Comparison of ENCODE assay signal across 14 cellular contexts in genomic region chr4:130029442-130029841, GRCh38.
"Had no signal": no experiment of that assay in that cellular context is flagged by ENCODE, and none has a peak within 500 bp of the region (broad histone marks: within the 10 kb centered on the region; RNA-seq: fewer than 3 reads in every experiment).

No MANE protein-coding gene starts in this region.

- H3K36me3 ChIP-seq: ascending aorta, right lobe of liver had no signal

- H3K27me3 ChIP-seq: ascending aorta, right lobe of liver had no signal

- H3K4me3 ChIP-seq: ascending aorta, right lobe of liver had no signal

- H3K4me1 ChIP-seq: ascending aorta, parathyroid adenoma, right lobe of liver had no signal

- H3K27ac ChIP-seq: ascending aorta, parathyroid adenoma, right lobe of liver, VCaP had no signal

- DNase-seq: activated CD4-positive, alpha-beta T cell treated with anti-CD3 and anti-CD28 coated beads for 1 hour; activated effector memory CD4-positive, alpha-beta T cell treated with anti-CD3 and anti-CD28 coated beads, Interleukin-2, amount 50 U/mL, for 16 hours; activated naive CD4-positive, alpha-beta T cell treated with anti-CD3 and anti-CD28 coated beads, Interleukin-2, amount 50 U/mL, for 16 hours; activated T-cell treated with anti-CD3 and anti-CD28 coated beads, Interleukin-2, amount 50 U/mL, for 72 hours; cortex of kidney; naive thymus-derived CD8-positive, alpha-beta T cell; right lobe of liver; small intestine; stimulated activated CD4-positive, alpha-beta T cell treated with anti-CD3 and anti-CD28 coated beads, Interleukin-4, amount 100 ng/mL, for 1 hour; stimulated activated naive CD8-positive, alpha-beta T cell treated with anti-CD3 and anti-CD28 coated beads, Interleukin-15, amount 100 ng/mL, for 72 hours; trophoblast cell had no signal

- H3K9me3 ChIP-seq: ascending aorta, right lobe of liver had no signal

- ATAC-seq: activated T-cell treated with anti-CD3 and anti-CD28 coated beads, Interleukin-2, amount 50 U/mL, for 72 hours; naive thymus-derived CD8-positive, alpha-beta T cell; right lobe of liver; stimulated activated naive CD8-positive, alpha-beta T cell treated with anti-CD3 and anti-CD28 coated beads, Interleukin-15, amount 100 ng/mL, for 72 hours had no signal

- H3K9ac ChIP-seq: parathyroid adenoma had no signal
